1 cellular context compared by ENCODE assay signal in genomic region chr15:74460903-74461846, GRCh38.
TF ChIP-seq lines count a peak whose summit lies in the region.

Gene UBL7 (minus strand): TSS chr15:74461160. CDS start chr15:74458867, 2,293 bp downstream.

TF ChIP-seq in HepG2, 621 proteins besides CTCF, POLR2A, EP300 and RAD21 (continued from another document):
- peak; percentile 67; the same call in 1 of the 2 replicates for TF ChIP-seq THRA (CRISPR knock-in tag; IDR thresholded peaks at IDR 0.05; ENCODE audit: borderline replicate concordance)
- TF ChIP-seq PRPF4 (IDR thresholded peaks at IDR 0.05; ENCODE audit: low read depth, low read length, poor library complexity, severe bottlenecking), result no peak
- peak; percentile 95 for TF ChIP-seq HBP1 (CRISPR knock-in tag; IDR thresholded peaks at IDR 0.05; ENCODE audit: low read depth)
- TF ChIP-seq MAZ (IDR thresholded peaks at IDR 0.05; ENCODE audit: borderline replicate concordance, low read depth, low read length), result peak; percentile 68; the same call in 1 of the 2 replicates
- TF ChIP-seq MAZ (CRISPR knock-in tag; IDR thresholded peaks at IDR 0.05; ENCODE audit: low read depth), result peak; percentile 84; the same call in 1 of the 2 replicates
- peak; percentile 38; the same call in 1 of the 2 replicates for TF ChIP-seq ZNF33A (CRISPR knock-in tag; IDR thresholded peaks at IDR 0.05; ENCODE audit: borderline replicate concordance)
- peak; percentile 66; the same call in 1 of the 2 replicates for TF ChIP-seq CBX5 (CRISPR knock-in tag; IDR thresholded peaks at IDR 0.05; ENCODE audit: borderline replicate concordance)
- TF ChIP-seq ZNF383 (CRISPR knock-in tag; IDR thresholded peaks at IDR 0.05; ENCODE audit: borderline replicate concordance), result no peak
- peak; percentile 50; the same call in 1 of the 2 replicates for TF ChIP-seq ZNF263 (CRISPR knock-in tag; IDR thresholded peaks at IDR 0.05)
- TF ChIP-seq SNAI1 (CRISPR knock-in tag; IDR thresholded peaks at IDR 0.05; ENCODE audit: borderline replicate concordance), result peak; percentile 59; the same call in 1 of the 2 replicates
- TF ChIP-seq ARID2 (CRISPR knock-in tag; IDR thresholded peaks at IDR 0.05; ENCODE audit: borderline replicate concordance), result peak; percentile 22; the same call in 1 of the 2 replicates
- TF ChIP-seq ZNF614 (CRISPR knock-in tag; IDR thresholded peaks at IDR 0.05; ENCODE audit: borderline replicate concordance), result peak; percentile 85; the same call in 1 of the 2 replicates
- TF ChIP-seq DNMT3B (CRISPR knock-in tag; conservative IDR thresholded peaks at IDR 0.05), result peak; percentile 76
- peak; percentile 99 for TF ChIP-seq GABPB1 (CRISPR knock-in tag; IDR thresholded peaks at IDR 0.05)
- no peak for TF ChIP-seq PAWR (CRISPR knock-in tag; IDR thresholded peaks at IDR 0.05; ENCODE audit: borderline replicate concordance)
- peak; percentile 9; the same call in 1 of the 2 replicates for TF ChIP-seq ZNF160 (CRISPR knock-in tag; IDR thresholded peaks at IDR 0.05)
- TF ChIP-seq FOXP4 (CRISPR knock-in tag; IDR thresholded peaks at IDR 0.05), result peak; percentile 91
- peak; percentile 92; the same call in 1 of the 2 replicates for TF ChIP-seq ZNF275 (CRISPR knock-in tag; IDR thresholded peaks at IDR 0.05; ENCODE audit: borderline replicate concordance)
- peak; percentile 45 for TF ChIP-seq NFIC (IDR thresholded peaks at IDR 0.05; ENCODE audit: low read length)
- TF ChIP-seq HOXA5 (CRISPR knock-in tag; IDR thresholded peaks at IDR 0.05), result peak; percentile 90
- TF ChIP-seq SAP130 (CRISPR knock-in tag; IDR thresholded peaks at IDR 0.05; ENCODE audit: low read depth), result peak; percentile 98
- peak; percentile 79; the same call in 1 of the 2 replicates for TF ChIP-seq YEATS2 (CRISPR knock-in tag; IDR thresholded peaks at IDR 0.05; ENCODE audit: borderline replicate concordance)
- TF ChIP-seq DMAP1 (CRISPR knock-in tag; IDR thresholded peaks at IDR 0.05), result peak; percentile 80
- peak; percentile 46; the same call in 1 of the 2 replicates for TF ChIP-seq SNAPC4 (CRISPR knock-in tag; IDR thresholded peaks at IDR 0.05)
- peak; percentile 73 for TF ChIP-seq PATZ1 (CRISPR knock-in tag; IDR thresholded peaks at IDR 0.05)
- peak; percentile 95 for TF ChIP-seq ZNF230 (CRISPR knock-in tag; IDR thresholded peaks at IDR 0.05)
- TF ChIP-seq MYPOP (CRISPR knock-in tag; IDR thresholded peaks at IDR 0.05), result peak; percentile 86
- no peak for TF ChIP-seq FOXA1 (IDR thresholded peaks at IDR 0.05)
- TF ChIP-seq FOXA1 (CRISPR knock-in tag; IDR thresholded peaks at IDR 0.05), result peak; percentile 95
- no peak for TF ChIP-seq DNMT1 (CRISPR knock-in tag; IDR thresholded peaks at IDR 0.05)
- peak; percentile 46; the same call in 1 of the 2 replicates for TF ChIP-seq ARNTL (CRISPR knock-in tag; IDR thresholded peaks at IDR 0.05)
- peak; percentile 34; the same call in 1 of the 2 replicates for TF ChIP-seq SRY (CRISPR knock-in tag; IDR thresholded peaks at IDR 0.05)
- peak; percentile 88; the same call in 1 of the 2 replicates for TF ChIP-seq BORCS8-MEF2B (CRISPR knock-in tag; IDR thresholded peaks at IDR 0.05)
- TF ChIP-seq ZNF850 (CRISPR knock-in tag; conservative IDR thresholded peaks at IDR 0.05), result no peak
- TF ChIP-seq MIER3 (CRISPR knock-in tag; IDR thresholded peaks at IDR 0.05; ENCODE audit: borderline replicate concordance), result peak; percentile 93; the same call in 1 of the 2 replicates
- TF ChIP-seq RARA (CRISPR knock-in tag; IDR thresholded peaks at IDR 0.05), result peak; percentile 47; the same call in 1 of the 2 replicates
- no peak for TF ChIP-seq IKZF1 (IDR thresholded peaks at IDR 0.05)
- peak; percentile 63; the same call in 1 of the 2 replicates for TF ChIP-seq ZBTB2 (CRISPR knock-in tag; IDR thresholded peaks at IDR 0.05; ENCODE audit: low read depth)
- TF ChIP-seq TOE1 (CRISPR knock-in tag; IDR thresholded peaks at IDR 0.05), result peak; percentile 71; the same call in 1 of the 2 replicates
- 0 out of 2 replicates have a peak, but pooled peaks have one; percentile 31 for TF ChIP-seq RBAK (CRISPR knock-in tag; IDR thresholded peaks at IDR 0.05)
- TF ChIP-seq SP140L (CRISPR knock-in tag; IDR thresholded peaks at IDR 0.05; ENCODE audit: borderline replicate concordance), result no peak
- TF ChIP-seq KLF6 (CRISPR knock-in tag; IDR thresholded peaks at IDR 0.05), result peak; percentile 62; the same call in 1 of the 2 replicates
